In genomic region chr15:89735773-89736172, GRCh38 we compare ENCODE assay signal across 38 cellular contexts. TPM values are rescaled to one million over a fixed set of nuclear protein-coding genes. Genes with fewer than 3 reads are reported as not detected.
"Had no signal": no experiment of that assay in that cellular context is flagged by ENCODE, and none has a peak within 500 bp of the region (broad histone marks: within the 10 kb centered on the region; RNA-seq: fewer than 3 reads in every experiment).

No MANE protein-coding gene starts in this region.

- H3K27me3 ChIP-seq: ascending aorta, breast epithelium, cardiac muscle cell, colonic mucosa had no signal

- FAIRE-seq: endometrium, endothelial cell of umbilical vein had no signal

- H3K4me3 ChIP-seq: ascending aorta, breast epithelium, cardiac muscle cell, colonic mucosa, esophagus squamous epithelium, gastroesophageal sphincter had no signal

- DNase-seq: activated B cell treated with CpG ODN at 0.5 μM for 24 hours; activated CD4-positive, alpha-beta T cell treated with anti-CD3 and anti-CD28 coated beads for 48 hours; activated CD4-positive, alpha-beta T cell treated with anti-CD3 and anti-CD28 coated beads, Interleukin-2, amount 50 U/mL, for 1 hour; activated CD4-positive, alpha-beta T cell treated with anti-CD3 and anti-CD28 coated beads, Interleukin-2, amount 50 U/mL, for 48 hours; activated CD8-positive, alpha-beta memory T cell treated with anti-CD3 and anti-CD28 coated beads for 24 hours; activated CD8-positive, alpha-beta memory T cell treated with anti-CD3 and anti-CD28 coated beads, Interleukin-2, amount 50 U/mL, for 4 hours; activated CD8-positive, alpha-beta T cell treated with anti-CD3 and anti-CD28 coated beads for 36 hours; activated gamma-delta T cell; activated naive CD4-positive, alpha-beta T cell; activated naive CD4-positive, alpha-beta T cell treated with anti-CD3 and anti-CD28 coated beads, Interleukin-2, amount 10 ng/mL, durations not matched to agents 7 days and 5 days; activated naive CD8-positive, alpha-beta T cell treated with anti-CD3 and anti-CD28 coated beads, Interleukin-2, amount 10 ng/mL, durations not matched to agents 7 days and 5 days; activated T-cell treated with anti-CD3 and anti-CD28 coated beads for 4 hours; activated T-cell treated with anti-CD3 and anti-CD28 coated beads, Interleukin-2, amount 50 U/mL, for 24 hours; activated T-cell treated with anti-CD3 and anti-CD28 coated beads, Interleukin-2, amount 50 U/mL, for 72 hours; central memory CD4-positive, alpha-beta T cell; cerebellar nuclear complex; colonic mucosa; effector CD8-positive, alpha-beta T cell; esophagus squamous epithelium; foreskin melanocyte; head of caudate nucleus; T-helper 1 cell; T-helper 17 cell; T1000; WERI-Rb-1 had no signal

- ATAC-seq: activated CD4-positive, CD25-positive, alpha-beta regulatory T cell treated with anti-CD3 and anti-CD28 coated beads, Interleukin-2, amount 50 U/mL, for 24 hours; activated CD8-positive, alpha-beta T cell treated with anti-CD3 and anti-CD28 coated beads for 36 hours; activated naive CD4-positive, alpha-beta T cell treated with anti-CD3 and anti-CD28 coated beads, Interleukin-2, amount 50 U/mL, for 72 hours; activated T-cell treated with anti-CD3 and anti-CD28 coated beads, Interleukin-2, amount 50 U/mL, for 72 hours; gastroesophageal sphincter; T-helper 17 cell had no signal

- H3K4me1 ChIP-seq: ascending aorta, breast epithelium, colonic mucosa, gastroesophageal sphincter had no signal

- H3K27ac ChIP-seq: ascending aorta, breast epithelium, cardiac muscle cell, colonic mucosa, epithelial cell of prostate, esophagus squamous epithelium, gastroesophageal sphincter, WERI-Rb-1 had no signal

- H3K9me3 ChIP-seq: ascending aorta, breast epithelium, colonic mucosa, esophagus squamous epithelium, gastroesophageal sphincter had no signal

- H3K36me3 ChIP-seq: ascending aorta, breast epithelium, cardiac muscle cell, colonic mucosa, esophagus squamous epithelium, gastroesophageal sphincter, WERI-Rb-1 had no signal

RNA-seq across cellular contexts. Expression of gene MESP1, which starts 15.3 kb away (rescaled TPM):
- total RNA-seq: T-helper 17 cell had no signal
- polyA plus RNA-seq: fibroblast of lung had no signal

RNA-seq across cellular contexts. Expression of gene MESP2, which starts 40.4 kb away (rescaled TPM):
- total RNA-seq: activated CD8-positive, alpha-beta T cell treated with anti-CD3 and anti-CD28 coated beads for 36 hours; activated naive CD4-positive, alpha-beta T cell treated with anti-CD3 and anti-CD28 coated beads, Interleukin-2, amount 50 U/mL, for 72 hours; activated naive CD8-positive, alpha-beta T cell treated with anti-CD3 and anti-CD28 coated beads, Interleukin-2, amount 10 ng/mL, durations not matched to agents 7 days and 5 days; activated T-cell treated with anti-CD3 and anti-CD28 coated beads, Interleukin-2, amount 50 U/mL, for 72 hours; ascending aorta; dermis microvascular lymphatic vessel endothelial cell; gastroesophageal sphincter; glomerular endothelial cell; T-helper 17 cell had no signal
- polyA plus RNA-seq: fibroblast of lung had no signal

RNA-seq across cellular contexts. Expression of gene WDR93, which starts 45.2 kb away (rescaled TPM):
- total RNA-seq: activated CD8-positive, alpha-beta T cell treated with anti-CD3 and anti-CD28 coated beads for 36 hours; activated naive CD4-positive, alpha-beta T cell treated with anti-CD3 and anti-CD28 coated beads, Interleukin-2, amount 50 U/mL, for 72 hours; activated naive CD8-positive, alpha-beta T cell treated with anti-CD3 and anti-CD28 coated beads, Interleukin-2, amount 10 ng/mL, durations not matched to agents 7 days and 5 days; ascending aorta; dermis microvascular lymphatic vessel endothelial cell; endothelial cell of umbilical vein; esophagus squamous epithelium; fibroblast of villous mesenchyme; glomerular endothelial cell had no signal

RNA-seq across cellular contexts. Expression of gene PLIN1, which starts 56.6 kb away (rescaled TPM):
- total RNA-seq: dermis microvascular lymphatic vessel endothelial cell, endothelial cell of umbilical vein had no signal
